ENCODE assay signal across 10 cellular contexts in genomic region chr5:126947146-126948010, GRCh38.
DNase-seq lines count a peak whose midpoint lies in the region; ATAC-seq and TF ChIP-seq lines count a peak whose summit lies in the region.
"Had no signal": no experiment of that assay in that cellular context is flagged by ENCODE, and none has a peak within 500 bp of the region (broad histone marks: within the 10 kb centered on the region; RNA-seq: fewer than 3 reads in every experiment).

No MANE protein-coding gene starts in this region.

- TF ChIP-seq POLR2A in body of pancreas (IDR thresholded peaks at IDR 0.05), result no peak
- no peak for TF ChIP-seq POLR2A in esophagus squamous epithelium (IDR thresholded peaks at IDR 0.05)

- ATAC-seq in GM21390 (IDR thresholded peaks at IDR 0.05; ENCODE audit: unreplicated experiment), result peak; percentile 92
- peak; percentile 84 for ATAC-seq in HG03103 (IDR thresholded peaks at IDR 0.05; ENCODE audit: low read depth, unreplicated experiment)
- peak; percentile 63 for ATAC-seq in body of pancreas

- DNase-seq in NOMO-1 (lab: John Stamatoyannopoulos, UW; ENCODE audit: unreplicated experiment in 2 of 2) (peak; percentile 38 to 54), NOMO-1 treated with dmso at 0.1 percent for 144 hours (lab: John Stamatoyannopoulos, UW; ENCODE audit: unreplicated experiment) (no peak), body of pancreas (peak in 3 of 4 donors; percentile 16 to 34 (median 22)), esophagus squamous epithelium (lab: John Stamatoyannopoulos, UW) (no peak), SW 1271 (lab: John Stamatoyannopoulos, UW) (no peak)
- no peak for DNase-seq in effector CD4-positive, alpha-beta T cell
- DNase-seq: islet precursor cell, MV-4-11 had no signal

- 29 to 38% methylated on average over 5 of the region's 5 CpGs for WGBS in body of pancreas, 2 donors
- WGBS in esophagus squamous epithelium, 2 donors, result 51 to 53% methylated on average over 5 of the region's 5 CpGs

- H3K4me1 ChIP-seq in body of pancreas, result no peaks in the 10 kb centered on the region
- H3K4me1 ChIP-seq in esophagus squamous epithelium, result no peaks in the 10 kb centered on the region

- H3K27me3 ChIP-seq in body of pancreas, result no peaks in the 10 kb centered on the region
- no peaks in the 10 kb centered on the region for H3K27me3 ChIP-seq in esophagus squamous epithelium

- H3K9me3 ChIP-seq in body of pancreas (no peaks in the 10 kb centered on the region), esophagus squamous epithelium (no peaks in the 10 kb centered on the region)

- intact Hi-C loops in body of pancreas (cut with DNase I) (no loop called here), esophagus squamous epithelium (cut with DNase I) (no loop called here)

- no peak overlapping the region for H3K4me3 ChIP-seq in body of pancreas
- no peak overlapping the region for H3K4me3 ChIP-seq in esophagus squamous epithelium

- no peak for TF ChIP-seq CTCF in body of pancreas (IDR thresholded peaks at IDR 0.05)
- TF ChIP-seq CTCF in esophagus squamous epithelium (IDR thresholded peaks at IDR 0.05), result no peak

- H3K36me3 ChIP-seq in body of pancreas (replicated peaks in 1 of 2; ENCODE audit: insufficient read depth in 1 of 2, low read depth in 2 of 2) (no peaks in the 10 kb centered on the region), esophagus squamous epithelium (no peaks in the 10 kb centered on the region)

- H3K27ac ChIP-seq in body of pancreas (peak overlapping the region in 1 of 4 donors; percentile 9), esophagus squamous epithelium (no peak overlapping the region)

Comparison
In these comparisons a context has a peak if more than half of its experiments do, and no peak if none do; other contexts are left out.
1. DNase-seq: peak in NOMO-1 (2 of 2) and body of pancreas (3 of 4); none in NOMO-1 treated with dmso at 0.1 percent for 144 hours (single experiment), effector CD4-positive, alpha-beta T cell (single experiment), esophagus squamous epithelium (single experiment) and SW 1271 (0 of 2).
2. Peak in every context shown above with its lines, with median percentiles within 50 percentile points of each other: ATAC-seq.